12 cellular contexts compared by ENCODE assay signal in genomic region chr7:100211342-100211780, GRCh38. TPM values are rescaled to one million over a fixed set of nuclear protein-coding genes. Genes with fewer than 3 reads are reported as not detected.
DNase-seq lines count a peak whose midpoint lies in the region; FAIRE-seq and TF ChIP-seq lines count a peak whose summit lies in the region.
"Had no signal": no experiment of that assay in that cellular context is flagged by ENCODE, and none has a peak within 500 bp of the region (broad histone marks: within the 10 kb centered on the region; RNA-seq: fewer than 3 reads in every experiment).

No MANE protein-coding gene starts in this region.

- WGBS in H1 (ENCODE audit: extremely low coverage in 1 of 2, insufficient coverage in 1 of 2, insufficient read length in 1 of 2, insufficient replicate concordance in 2 of 2, low coverage in 1 of 2, low lambda C conversion rate in 2 of 2, missing lambda C conversion rate in 1 of 2), 2 experiments = 83% methylated on average over 7 of the region's 7 CpGs; no CpG with 5 or more reads in 1 of the 2 experiments
- WGBS in trophoblast cell (ENCODE audit: extremely low coverage, insufficient coverage, insufficient read length) = no CpG with 5 or more reads among the region's 7 CpGs

- H3K27ac ChIP-seq in OCI-LY3 (ENCODE audit: low read length) (no peak overlapping the region), H1 (ENCODE audit: low read depth, low read length) (no peak overlapping the region), trophoblast cell (ENCODE audit: low read depth, low read length) (no peak overlapping the region)
- H3K27ac ChIP-seq: foreskin keratinocyte had no signal

- no peaks in the 10 kb centered on the region for H3K9me3 ChIP-seq in OCI-LY3 (ENCODE audit: insufficient read depth, low read length)
- no peaks in the 10 kb centered on the region for H3K9me3 ChIP-seq in H1 (ENCODE audit: insufficient read depth in 2 of 2, low read depth in 1 of 2, low read length in 1 of 2)
- H3K9me3 ChIP-seq in trophoblast cell (ENCODE audit: insufficient read depth, low read depth, low read length) = no peaks in the 10 kb centered on the region

- H4K20me1 ChIP-seq in OCI-LY3 (ENCODE audit: insufficient read depth, low read length) (no peaks in the 10 kb centered on the region), H1 (replicated peaks in 1 of 2; ENCODE audit: control insufficient read depth in 1 of 2, insufficient read depth in 2 of 2, low read length in 2 of 2) (no peaks in the 10 kb centered on the region)

- H3K27me3 ChIP-seq in OCI-LY3 (ENCODE audit: low read depth, low read length) = no peaks in the 10 kb centered on the region
- H3K27me3 ChIP-seq in H1 (replicated peaks in 1 of 4; ENCODE audit: control insufficient read depth in 3 of 4, extremely low read depth in 1 of 4, insufficient read depth in 3 of 4, low read length in 3 of 4) = peaks cover 0 to 14% (median 6%) of the 10 kb centered on the region in 4 experiments; a peak in 6 of 7 replicates
- H3K27me3 ChIP-seq in trophoblast cell (ENCODE audit: insufficient read depth, low read length) = no peaks in the 10 kb centered on the region

- H2AK5ac ChIP-seq in H1 (ENCODE audit: low read depth, low read length) (no peak overlapping the region), trophoblast cell (ENCODE audit: low read length) (no peak overlapping the region)

- H4K12ac ChIP-seq in trophoblast cell (ENCODE audit: low read depth, low read length) = no peak overlapping the region

- H4K8ac ChIP-seq in H1 (ENCODE audit: extremely low read depth, insufficient read depth, low read length) (no peak overlapping the region), trophoblast cell (ENCODE audit: low read depth, low read length) (no peak overlapping the region)

- H4K91ac ChIP-seq in H1 (replicated peaks; ENCODE audit: insufficient read length, low read length) = no peak overlapping the region
- H4K91ac ChIP-seq in trophoblast cell (ENCODE audit: low read depth, low read length) = no peak overlapping the region

- TF ChIP-seq POLR2A in H1 (IDR thresholded peaks at IDR 0.05; ENCODE audit: control extremely low read depth in 1 of 2, low read depth in 2 of 2, low read length in 2 of 2) = no peak; a peak in 1 of 3 replicates

- H3K36me3 ChIP-seq in OCI-LY3 (replicated peaks; ENCODE audit: low read depth, low read length) (no peaks in the 10 kb centered on the region), H1 (ENCODE audit: control insufficient read depth in 2 of 4, insufficient read depth in 4 of 4, low read length in 3 of 4) (no peaks in the 10 kb centered on the region), trophoblast cell (ENCODE audit: control insufficient read depth in 1 of 2, insufficient read depth in 2 of 2, low read length in 2 of 2) (no peaks in the 10 kb centered on the region)

- no peak for FAIRE-seq in H1 (lab: Jason Lieb, UNC)
- FAIRE-seq: urothelium cell line had no signal

- H3K18ac ChIP-seq in H1 (ENCODE audit: extremely low read depth, low read length) (no peak overlapping the region), trophoblast cell (ENCODE audit: low read length) (no peak overlapping the region)

- no peaks in the 10 kb centered on the region for H3K23me2 ChIP-seq in H1 (ENCODE audit: low read depth, low read length)

- H3K79me2 ChIP-seq in OCI-LY3 (ENCODE audit: low read length) (no peaks in the 10 kb centered on the region), H1 (ENCODE audit: control insufficient read depth in 1 of 2, insufficient read depth in 2 of 2, low read length in 2 of 2) (no peaks in the 10 kb centered on the region), trophoblast cell (ENCODE audit: control insufficient read depth, insufficient read depth, low read length, poor library complexity) (no peaks in the 10 kb centered on the region)

- H3K23ac ChIP-seq in H1 (ENCODE audit: insufficient read length) (no peak overlapping the region), trophoblast cell (ENCODE audit: low read length) (no peak overlapping the region)

- H3K4me1 ChIP-seq in OCI-LY3 (ENCODE audit: low read length) (peaks cover 27% of the 10 kb centered on the region), H1 (replicated peaks in 1 of 4; ENCODE audit: control insufficient read depth in 3 of 4, insufficient read depth in 4 of 4, low read length in 3 of 4) (peaks cover 0 to 4% (median 1%) of the 10 kb centered on the region in 4 experiments; a peak in 1 of 7 replicates), trophoblast cell (ENCODE audit: control insufficient read depth in 1 of 2, insufficient read depth in 2 of 2, low read length in 2 of 2) (peaks cover 0 to 2% of the 10 kb centered on the region in 2 experiments)
- H3K4me1 ChIP-seq: foreskin keratinocyte had no signal

- CTCF ChIA-PET in GM10248 (lab: Yijun Ruan, JAX) (interaction anchor here (1.7 to 11.6 kb wide), 5 partner anchors 14 to 258 kb away, joined by 3 to 130 read pairs (median 6); no protein-coding TSS in a partner anchor), H1 (lab: Charles Lee; ENCODE audit: partially characterized antibody) (interaction anchor here (1.7 to 2.4 kb wide), 2 partner anchors 45 to 79 kb away, joined by 5 to 23 read pairs; no protein-coding TSS in a partner anchor)

- H2BK120ac ChIP-seq in H1 (replicated peaks; ENCODE audit: low read depth, low read length) (no peak overlapping the region), trophoblast cell (ENCODE audit: insufficient read depth, low read length, poor library complexity) (no peak overlapping the region)

- no peak overlapping the region for H3K56ac ChIP-seq in H1 (replicated peaks; ENCODE audit: insufficient read length, low read depth, low read length)

- TF ChIP-seq RAD21 in H1 (IDR thresholded peaks at IDR 0.05 in 1 of 2, conservative IDR thresholded peaks at IDR 0.05 in 1 of 2; ENCODE audit: low read depth in 2 of 2, low read length in 2 of 2) = no peak

- H2BK20ac ChIP-seq in H1 (ENCODE audit: low read length) = no peak overlapping the region

- no peak overlapping the region for H3K9ac ChIP-seq in OCI-LY3 (ENCODE audit: low read length)
- H3K9ac ChIP-seq in H1 (replicated peaks in 1 of 4; ENCODE audit: extremely low read depth in 1 of 4, low read depth in 3 of 4, low read length in 3 of 4) = no peak overlapping the region
- H3K9ac ChIP-seq in trophoblast cell (ENCODE audit: low read length) = no peak overlapping the region

- no peak overlapping the region for H3K4ac ChIP-seq in H1 (replicated peaks; ENCODE audit: insufficient read length, low read depth, low read length)
- H3K4ac ChIP-seq in trophoblast cell (ENCODE audit: low read depth, low read length) = no peak overlapping the region

- H3K79me1 ChIP-seq in H1 (ENCODE audit: low read depth, low read length) (no peaks in the 10 kb centered on the region), trophoblast cell (ENCODE audit: low read length) (no peaks in the 10 kb centered on the region)

- TF ChIP-seq CTCF in GM10248 (IDR thresholded peaks at IDR 0.05; ENCODE audit: control extremely low read depth, extremely low read depth, low read depth, missing control alignments) = no peak
- no peak for TF ChIP-seq CTCF in GM20000 (IDR thresholded peaks at IDR 0.05; ENCODE audit: extremely low read depth, missing control alignments)
- no peak for TF ChIP-seq CTCF in OCI-LY3 (IDR thresholded peaks at IDR 0.05; ENCODE audit: low read depth, low read length)
- no peak for TF ChIP-seq CTCF in H1 (IDR thresholded peaks at IDR 0.05; ENCODE audit: control extremely low read depth in 1 of 3, insufficient read depth in 1 of 3, low read depth in 1 of 3, low read length in 3 of 3)

- H2BK12ac ChIP-seq in H1 (ENCODE audit: low read depth, low read length) (no peak overlapping the region), trophoblast cell (ENCODE audit: low read length) (no peak overlapping the region)

- no peak for TF ChIP-seq EP300 in H1 (IDR thresholded peaks at IDR 0.05; ENCODE audit: borderline replicate concordance in 1 of 2, low read depth in 2 of 2, low read length in 2 of 2)

- DNase-seq in GM10248 (ENCODE audit: extremely low spot score) (peak; percentile 47), GM20000 (ENCODE audit: low spot score) (peak; percentile 49), H1 (ENCODE audit: low read depth in 1 of 2, low spot score in 2 of 2) (no peak), pons (ENCODE audit: low spot score) (no peak), trophoblast cell (no peak), AML-193 (lab: John Stamatoyannopoulos, UW) (no peak), LoVo (ENCODE audit: low spot score) (no peak)
- DNase-seq: DMS79, foreskin keratinocyte, NCI-H748 treated with DMSO at 0.1 percent for 48 hours had no signal

- H3K4me2 ChIP-seq in OCI-LY3 (ENCODE audit: low read length) = peak overlapping the region; percentile 6; the same call in 1 of the 2 replicates
- no peak overlapping the region for H3K4me2 ChIP-seq in H1 (ENCODE audit: insufficient read depth in 1 of 2, low read depth in 2 of 2, low read length in 2 of 2)
- H3K4me2 ChIP-seq in trophoblast cell (ENCODE audit: low read length) = no peak overlapping the region

- no peak overlapping the region for H3K14ac ChIP-seq in H1 (ENCODE audit: insufficient read length)
- no peak overlapping the region for H3K14ac ChIP-seq in trophoblast cell (ENCODE audit: low read length)

- H2AFZ ChIP-seq in OCI-LY3 (ENCODE audit: low read depth, low read length) (no peak overlapping the region), H1 (ENCODE audit: low read length) (no peak overlapping the region), trophoblast cell (ENCODE audit: insufficient read depth, low read length, poor library complexity) (no peak overlapping the region)

- H4K5ac ChIP-seq in H1 (ENCODE audit: insufficient read length, low read depth, low read length) = no peak overlapping the region

- H2BK5ac ChIP-seq in H1 (ENCODE audit: low read depth, low read length) (no peak overlapping the region), trophoblast cell (ENCODE audit: low read depth, low read length, poor library complexity) (no peak overlapping the region)

- no peak overlapping the region for H2BK15ac ChIP-seq in H1 (ENCODE audit: low read length)

- H3K4me3 ChIP-seq in OCI-LY3 (ENCODE audit: low read length) (no peak overlapping the region), H1 (ENCODE audit: extremely low read depth in 1 of 4, insufficient read depth in 2 of 4, low read depth in 3 of 4, low read length in 4 of 4) (no peak overlapping the region), trophoblast cell (ENCODE audit: low read depth, low read length) (no peak overlapping the region)

- POLR2A ChIA-PET in GM10248 (lab: Yijun Ruan, JAX) (interaction anchor here (1.7 kb wide), 1 partner anchor 12 kb away, joined by 5 read pairs; no protein-coding TSS in a partner anchor), H1 (lab: Charles Lee; ENCODE audit: partially characterized antibody) (interaction anchor here (0.9 to 1.5 kb wide), 5 partner anchors 9 to 63 kb away, joined by 3 to 6 read pairs (median 3); partner anchors contain the start of genes GAL3ST4 and LAMTOR4)

RNA-seq across cellular contexts. Expression of gene PVRIG, which starts 8.4 kb away (rescaled TPM):
- not detected in 2 replicates for total RNA-seq in H1 (2021; fragmentation: NEBNext Ultra II Directional; extraction: Animal tissue kit (Norgen Biotek cat#: 25700))
- 0.15 TPM in 1 of 2 replicates, not detected in the other for polyA plus RNA-seq in H1 (2011; rRNA removed)
- polyA plus RNA-seq in H1 (2011; cell fraction: cytosol; rRNA removed) = not detected
- not detected for polyA plus RNA-seq in H1 (2011; cell fraction: nucleus; rRNA removed)
- polyA plus RNA-seq in H1 (2012, experiment 1 of 2) = 0.80 to 2.2 TPM (median 1.2 TPM) in 4 replicates
- 2.1 TPM for polyA plus RNA-seq in H1 (2012, experiment 2 of 2)
- polyA plus RNA-seq in H1 (2013, experiment 1 of 2) = not detected
- not detected for polyA plus RNA-seq in H1 (2013, experiment 2 of 2)
- polyA minus RNA-seq in H1 (2011; rRNA and poly(A)+ RNA removed) = not detected in 2 replicates
- not detected for polyA minus RNA-seq in H1 (2011; cell fraction: cytosol; rRNA and poly(A)+ RNA removed)
- polyA minus RNA-seq in H1 (2011; cell fraction: nucleus; rRNA and poly(A)+ RNA removed) = not detected
- polyA plus RNA-seq in trophoblast cell (2013) = not detected in 2 replicates
- total RNA-seq: foreskin keratinocyte had no signal
- polyA plus RNA-seq: foreskin keratinocyte had no signal

RNA-seq across cellular contexts. Expression of gene STAG3, which starts 33.6 kb away (rescaled TPM):
- total RNA-seq in H1 (2021; fragmentation: NEBNext Ultra II Directional; extraction: Animal tissue kit (Norgen Biotek cat#: 25700)) = 3.3 and 3.8 TPM in 2 replicates
- 1.3 and 1.9 TPM in 2 replicates for polyA plus RNA-seq in H1 (2011; rRNA removed)
- 1.6 TPM for polyA plus RNA-seq in H1 (2011; cell fraction: cytosol; rRNA removed)
- polyA plus RNA-seq in H1 (2011; cell fraction: nucleus; rRNA removed) = 6.5 TPM
- polyA plus RNA-seq in H1 (2012, experiment 1 of 2) = 5.3 to 7.8 TPM (median 6.2 TPM) in 4 replicates
- polyA plus RNA-seq in H1 (2012, experiment 2 of 2) = 3.1 TPM
- 1.8 TPM for polyA plus RNA-seq in H1 (2013, experiment 1 of 2)
- polyA plus RNA-seq in H1 (2013, experiment 2 of 2) = 1.5 TPM
- 3.2 and 4.2 TPM in 2 replicates for polyA minus RNA-seq in H1 (2011; rRNA and poly(A)+ RNA removed)
- 0.44 TPM for polyA minus RNA-seq in H1 (2011; cell fraction: cytosol; rRNA and poly(A)+ RNA removed)
- 1.5 TPM for polyA minus RNA-seq in H1 (2011; cell fraction: nucleus; rRNA and poly(A)+ RNA removed)
- polyA plus RNA-seq in trophoblast cell (2013) = 0.15 and 0.19 TPM in 2 replicates

RNA-seq across cellular contexts. Expression of gene GPC2, which starts 34.2 kb away (rescaled TPM):
- total RNA-seq in H1 (2021; fragmentation: NEBNext Ultra II Directional; extraction: Animal tissue kit (Norgen Biotek cat#: 25700)) = 44.8 and 46.8 TPM in 2 replicates
- 25.3 and 47.8 TPM in 2 replicates for polyA plus RNA-seq in H1 (2011; rRNA removed)
- 39.1 TPM for polyA plus RNA-seq in H1 (2011; cell fraction: cytosol; rRNA removed)
- polyA plus RNA-seq in H1 (2011; cell fraction: nucleus; rRNA removed) = 158 TPM
- polyA plus RNA-seq in H1 (2012, experiment 1 of 2) = 31.9 to 46.9 TPM (median 42.9 TPM) in 4 replicates
- 31.2 TPM for polyA plus RNA-seq in H1 (2012, experiment 2 of 2)
- 36.0 TPM for polyA plus RNA-seq in H1 (2013, experiment 1 of 2)
- polyA plus RNA-seq in H1 (2013, experiment 2 of 2) = 33.6 TPM
- polyA minus RNA-seq in H1 (2011; rRNA and poly(A)+ RNA removed) = 12.6 and 14.1 TPM in 2 replicates
- 18.3 TPM for polyA minus RNA-seq in H1 (2011; cell fraction: cytosol; rRNA and poly(A)+ RNA removed)
- 40.0 TPM for polyA minus RNA-seq in H1 (2011; cell fraction: nucleus; rRNA and poly(A)+ RNA removed)
- polyA plus RNA-seq in trophoblast cell (2013) = 2.9 TPM in 2 replicates

RNA-seq across cellular contexts. Expression of gene GAL3ST4, which starts 42.9 kb away (rescaled TPM):
- 5.1 and 5.3 TPM in 2 replicates for total RNA-seq in H1 (2021; fragmentation: NEBNext Ultra II Directional; extraction: Animal tissue kit (Norgen Biotek cat#: 25700))
- 13.8 and 15.8 TPM in 2 replicates for polyA plus RNA-seq in H1 (2011; rRNA removed)
- polyA plus RNA-seq in H1 (2011; cell fraction: cytosol; rRNA removed) = 9.7 TPM
- polyA plus RNA-seq in H1 (2011; cell fraction: nucleus; rRNA removed) = 16.7 TPM
- 6.8 to 11.1 TPM (median 8.5 TPM) in 4 replicates for polyA plus RNA-seq in H1 (2012, experiment 1 of 2)
- polyA plus RNA-seq in H1 (2012, experiment 2 of 2) = 5.8 TPM
- polyA plus RNA-seq in H1 (2013, experiment 1 of 2) = 9.2 TPM
- polyA plus RNA-seq in H1 (2013, experiment 2 of 2) = 9.8 TPM
- polyA minus RNA-seq in H1 (2011; rRNA and poly(A)+ RNA removed) = 6.7 and 6.9 TPM in 2 replicates
- polyA minus RNA-seq in H1 (2011; cell fraction: cytosol; rRNA and poly(A)+ RNA removed) = 6.5 TPM
- 3.9 TPM for polyA minus RNA-seq in H1 (2011; cell fraction: nucleus; rRNA and poly(A)+ RNA removed)
- 0.37 and 0.42 TPM in 2 replicates for polyA plus RNA-seq in trophoblast cell (2013)

RNA-seq across cellular contexts. Expression of gene TRAPPC14, which starts 52.8 kb away (rescaled TPM):
- total RNA-seq in H1 (2021; fragmentation: NEBNext Ultra II Directional; extraction: Animal tissue kit (Norgen Biotek cat#: 25700)) = 20.2 and 22.1 TPM in 2 replicates
- 11.9 and 19.6 TPM in 2 replicates for polyA plus RNA-seq in H1 (2011; rRNA removed)
- 8.6 TPM for polyA plus RNA-seq in H1 (2011; cell fraction: cytosol; rRNA removed)
- polyA plus RNA-seq in H1 (2011; cell fraction: nucleus; rRNA removed) = 55.1 TPM
- polyA plus RNA-seq in H1 (2012, experiment 1 of 2) = 13.7 to 21.2 TPM (median 20.2 TPM) in 4 replicates
- 16.9 TPM for polyA plus RNA-seq in H1 (2012, experiment 2 of 2)
- polyA plus RNA-seq in H1 (2013, experiment 1 of 2) = 16.6 TPM
- polyA plus RNA-seq in H1 (2013, experiment 2 of 2) = 15.0 TPM
- polyA minus RNA-seq in H1 (2011; rRNA and poly(A)+ RNA removed) = 8.3 and 8.7 TPM in 2 replicates
- polyA minus RNA-seq in H1 (2011; cell fraction: cytosol; rRNA and poly(A)+ RNA removed) = 6.9 TPM
- polyA minus RNA-seq in H1 (2011; cell fraction: nucleus; rRNA and poly(A)+ RNA removed) = 21.6 TPM
- 9.4 and 10.2 TPM in 2 replicates for polyA plus RNA-seq in trophoblast cell (2013)

Comparison
In these comparisons a context has a peak if more than half of its experiments do, and no peak if none do; other contexts are left out.
1. DNase-seq: peak in GM10248 (single experiment) and GM20000 (single experiment); none in H1 (0 of 2), pons (single experiment), trophoblast cell (0 of 2), AML-193 (0 of 2) and LoVo (single experiment).